ENCODE assay signal across 8 cellular contexts in genomic region chr1:151908228-151908691, GRCh38. TPM values are rescaled to one million over a fixed set of nuclear protein-coding genes. Genes with fewer than 3 reads are reported as not detected.
DNase-seq lines count a peak whose midpoint lies in the region; ATAC-seq and TF ChIP-seq lines count a peak whose summit lies in the region.

No MANE protein-coding gene starts in this region.

- TF ChIP-seq CTCF in epithelial cell of proximal tubule (conservative IDR thresholded peaks at IDR 0.05; ENCODE audit: low read depth, low read length): peak; percentile 54

- peak overlapping the region; percentile 84 for H3K4me3 Mint-ChIP-seq in T-helper 1 cell treated with Interleukin-12 subunit alpha and Interleukin-12 subunit beta and Interleukin-4 antibody, amounts not matched to agents 30 μg/mL and 1 μg/mL, for 36 hours
- peak overlapping the region; percentile 87 to 93 for H3K4me3 Mint-ChIP-seq in stimulated activated naive B cell treated with anti-CD40 and anti-IgM and Interleukin-4, amounts not matched to agents 10 μg/mL and 1 μg/mL and 100 μg/mL, for 72 hours

- no peak for ATAC-seq in stimulated activated naive B cell treated with anti-CD40 and anti-IgM and Interleukin-4, amounts not matched to agents 10 μg/mL and 1 μg/mL and 100 μg/mL, for 72 hours (replicated peaks)
- ATAC-seq in HG03095 (IDR thresholded peaks at IDR 0.05; ENCODE audit: unreplicated experiment) (no peak), HG02588 (IDR thresholded peaks at IDR 0.05; ENCODE audit: unreplicated experiment) (no peak)

- H3K9me3 Mint-ChIP-seq in T-helper 1 cell treated with Interleukin-12 subunit alpha and Interleukin-12 subunit beta and Interleukin-4 antibody, amounts not matched to agents 30 μg/mL and 1 μg/mL, for 36 hours: peaks cover 41% of the 10 kb centered on the region
- H3K9me3 Mint-ChIP-seq in stimulated activated naive B cell treated with anti-CD40 and anti-IgM and Interleukin-4, amounts not matched to agents 10 μg/mL and 1 μg/mL and 100 μg/mL, for 72 hours: peaks cover 0 to 10% of the 10 kb centered on the region in 2 donors

- in situ Hi-C loops in G401 (cut with HindIII; ENCODE audit: low sequenced_read_pairs): no loop called here

- peaks cover 32% of the 10 kb centered on the region for H3K4me1 Mint-ChIP-seq in T-helper 1 cell treated with Interleukin-12 subunit alpha and Interleukin-12 subunit beta and Interleukin-4 antibody, amounts not matched to agents 30 μg/mL and 1 μg/mL, for 36 hours (ENCODE audit: low read depth)
- peaks cover 5 to 14% of the 10 kb centered on the region in 2 donors for H3K4me1 Mint-ChIP-seq in stimulated activated naive B cell treated with anti-CD40 and anti-IgM and Interleukin-4, amounts not matched to agents 10 μg/mL and 1 μg/mL and 100 μg/mL, for 72 hours

- H3K4me3 ChIP-seq in epithelial cell of proximal tubule (ENCODE audit: low read depth, low read length): peak overlapping the region; percentile 81

- H3K36me3 Mint-ChIP-seq in T-helper 1 cell treated with Interleukin-12 subunit alpha and Interleukin-12 subunit beta and Interleukin-4 antibody, amounts not matched to agents 30 μg/mL and 1 μg/mL, for 36 hours (ENCODE audit: low read depth): peaks cover 48% of the 10 kb centered on the region
- peaks cover 37 to 47% of the 10 kb centered on the region in 2 donors for H3K36me3 Mint-ChIP-seq in stimulated activated naive B cell treated with anti-CD40 and anti-IgM and Interleukin-4, amounts not matched to agents 10 μg/mL and 1 μg/mL and 100 μg/mL, for 72 hours

- DNase-seq in T-helper 1 cell: no peak
- DNase-seq in RPMI8226: peak; percentile 42
- no peak for DNase-seq in epithelial cell of proximal tubule (ENCODE audit: low read depth)
- DNase-seq in stimulated activated naive B cell treated with anti-CD40 and anti-IgM and Interleukin-4, amounts not matched to agents 10 μg/mL and 1 μg/mL and 100 μg/mL, for 72 hours: no peak
- DNase-seq in G401 (ENCODE audit: low spot score): no peak

- H3K27me3 Mint-ChIP-seq in T-helper 1 cell treated with Interleukin-12 subunit alpha and Interleukin-12 subunit beta and Interleukin-4 antibody, amounts not matched to agents 30 μg/mL and 1 μg/mL, for 36 hours (ENCODE audit: low read depth): no peaks in the 10 kb centered on the region
- no peaks in the 10 kb centered on the region for H3K27me3 Mint-ChIP-seq in stimulated activated naive B cell treated with anti-CD40 and anti-IgM and Interleukin-4, amounts not matched to agents 10 μg/mL and 1 μg/mL and 100 μg/mL, for 72 hours

- H3K27ac Mint-ChIP-seq in T-helper 1 cell treated with Interleukin-12 subunit alpha and Interleukin-12 subunit beta and Interleukin-4 antibody, amounts not matched to agents 30 μg/mL and 1 μg/mL, for 36 hours: no peak overlapping the region
- no peak overlapping the region for H3K27ac Mint-ChIP-seq in stimulated activated naive B cell treated with anti-CD40 and anti-IgM and Interleukin-4, amounts not matched to agents 10 μg/mL and 1 μg/mL and 100 μg/mL, for 72 hours

RNA-seq across cellular contexts. Expression of gene THEM4, which starts 1.1 kb away (rescaled TPM):
- total RNA-seq in epithelial cell of proximal tubule: 7.0 and 13.2 TPM in 2 replicates
- total RNA-seq in G401 (2014; rRNA removed; shearing (Covaris generic)): not detected in 2 replicates

RNA-seq across cellular contexts. Expression of gene THEM5, which starts 54.7 kb away (rescaled TPM):
- not detected in 2 replicates for total RNA-seq in epithelial cell of proximal tubule
- not detected in 2 replicates for total RNA-seq in G401 (2014; rRNA removed; shearing (Covaris generic))
